In the genomic region with DNA sequence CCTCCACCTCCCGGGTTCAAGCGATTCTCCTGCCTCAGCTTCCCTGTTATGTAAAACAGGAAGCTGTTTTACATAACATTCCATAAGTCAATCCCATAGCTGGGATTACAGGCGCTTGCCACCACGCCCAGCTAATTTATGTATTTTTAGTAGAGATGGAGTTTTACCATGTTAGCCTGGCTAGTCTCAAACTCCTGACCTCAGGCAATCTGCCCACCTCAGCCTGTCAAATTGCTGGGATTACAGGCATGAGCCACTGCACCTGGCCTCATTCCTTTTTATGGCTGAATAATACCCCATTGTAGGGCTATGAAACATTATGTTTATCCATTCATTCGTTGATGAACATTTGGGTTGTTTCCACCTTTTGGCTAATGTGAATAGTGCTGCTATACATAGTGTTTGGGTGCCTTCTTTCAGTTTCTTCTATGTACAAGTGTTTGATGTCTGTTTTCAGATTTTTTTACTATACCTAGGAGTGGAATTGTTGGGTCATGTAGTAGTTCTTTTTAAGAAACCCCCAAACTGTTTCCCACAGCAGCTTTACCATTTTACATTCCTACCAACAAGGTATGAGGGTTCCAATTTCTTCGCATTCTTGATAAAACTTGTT, we compare ENCODE assay signal across 17 cellular contexts.
DNase-seq lines count a peak whose midpoint lies in the region; ATAC-seq and TF ChIP-seq lines count a peak whose summit lies in the region.
"Had no signal": no experiment of that assay in that cellular context is flagged by ENCODE, and none has a peak within 500 bp of the region (broad histone marks: within the 10 kb centered on the region; RNA-seq: fewer than 3 reads in every experiment).

No MANE protein-coding gene starts in this region.

- no peaks in the 10 kb centered on the region for H3K9me2 ChIP-seq in hepatocyte (replicated peaks; ENCODE audit: insufficient read depth)

- 79% methylated on average over 6 of the region's 6 CpGs for WGBS in hepatocyte (ENCODE audit: low lambda C conversion rate, missing lambda C conversion rate)
- no CpG with 5 or more reads among the region's 6 CpGs for WGBS in trophoblast cell (ENCODE audit: extremely low coverage, insufficient coverage, insufficient read length)
- 78% methylated on average over 6 of the region's 6 CpGs for WGBS in urinary bladder

- peak overlapping the region; percentile 43 for H4K91ac ChIP-seq in trophoblast cell (ENCODE audit: low read depth, low read length)

- no peak overlapping the region for H3K4ac ChIP-seq in trophoblast cell (ENCODE audit: low read depth, low read length)

- peak overlapping the region; percentile 61 for H2BK12ac ChIP-seq in trophoblast cell (ENCODE audit: low read length)

- H2BK5ac ChIP-seq in trophoblast cell (ENCODE audit: low read depth, low read length, poor library complexity) = peak overlapping the region; percentile 46

- H3K4me2 ChIP-seq in hepatocyte (no peak overlapping the region), trophoblast cell (ENCODE audit: low read length) (no peak overlapping the region)
- H3K4me2 ChIP-seq: BLaER1 had no signal

- peak overlapping the region; percentile 53 for H2BK120ac ChIP-seq in trophoblast cell (ENCODE audit: insufficient read depth, low read length, poor library complexity)

- H4K12ac ChIP-seq in trophoblast cell (ENCODE audit: low read depth, low read length) = no peak overlapping the region

- no peak overlapping the region for H3K9ac ChIP-seq in trophoblast cell (ENCODE audit: low read length)
- H3K9ac ChIP-seq: BLaER1 had no signal

- no peaks in the 10 kb centered on the region for H3K27me3 ChIP-seq in hepatocyte
- H3K27me3 ChIP-seq in trophoblast cell (ENCODE audit: insufficient read depth, low read length) = no peaks in the 10 kb centered on the region
- H3K27me3 ChIP-seq: BLaER1 had no signal

- H3K14ac ChIP-seq in trophoblast cell (ENCODE audit: low read length) = no peak overlapping the region

- H2AK5ac ChIP-seq in trophoblast cell (ENCODE audit: low read length) = no peak overlapping the region

- H3K79me1 ChIP-seq in trophoblast cell (ENCODE audit: low read length) = peaks cover 13% of the 10 kb centered on the region

- in situ Hi-C loops in GM13976 (cut with MboI; ENCODE audit: low sequenced_read_pairs, unreplicated experiment) = no loop called here

- H3K4me1 ChIP-seq in hepatocyte (ENCODE audit: insufficient read depth) (peaks cover 24% of the 10 kb centered on the region), trophoblast cell (ENCODE audit: control insufficient read depth in 1 of 2, insufficient read depth in 2 of 2, low read length in 2 of 2) (peaks cover 12 to 15% of the 10 kb centered on the region in 2 experiments), urinary bladder (ENCODE audit: insufficient read depth) (no peaks in the 10 kb centered on the region)
- H3K4me1 ChIP-seq: BLaER1 had no signal

- no peak overlapping the region for H3K18ac ChIP-seq in trophoblast cell (ENCODE audit: low read length)

- no peak for DNase-seq in hepatocyte (ENCODE audit: low spot score)
- DNase-seq in trophoblast cell = peak; percentile 62 to 74
- DNase-seq in GM13976 (ENCODE audit: low spot score) = no peak
- no peak for DNase-seq in EL
- DNase-seq: 8988T; Calu3; CD4-positive, alpha-beta memory T cell; DND-41; GOT3; H7; HFFc6 had no signal

- H3K4me3 ChIP-seq in hepatocyte (no peak overlapping the region), trophoblast cell (ENCODE audit: low read depth, low read length) (no peak overlapping the region), urinary bladder (ENCODE audit: low read depth, low read length) (no peak overlapping the region)
- H3K4me3 ChIP-seq: BLaER1 had no signal

- H2AFZ ChIP-seq in hepatocyte (no peak overlapping the region), trophoblast cell (ENCODE audit: insufficient read depth, low read length, poor library complexity) (no peak overlapping the region)

- H3K79me2 ChIP-seq in hepatocyte = no peaks in the 10 kb centered on the region
- peaks cover 2% of the 10 kb centered on the region for H3K79me2 ChIP-seq in trophoblast cell (ENCODE audit: control insufficient read depth, insufficient read depth, low read length, poor library complexity)

- H3K27ac ChIP-seq in hepatocyte = peak overlapping the region; percentile 85
- peak overlapping the region; percentile 35 for H3K27ac ChIP-seq in trophoblast cell (ENCODE audit: low read depth, low read length)
- H3K27ac ChIP-seq in urinary bladder (ENCODE audit: low read depth) = peak overlapping the region; percentile 18
- H3K27ac ChIP-seq: BLaER1 had no signal

- H3K23ac ChIP-seq in trophoblast cell (ENCODE audit: low read length) = no peak overlapping the region

- TF ChIP-seq CTCF in hepatocyte (IDR thresholded peaks at IDR 0.05; ENCODE audit: poor library complexity) (no peak), GM13976 (IDR thresholded peaks at IDR 0.05; ENCODE audit: borderline replicate concordance, control extremely low read depth, extremely low read depth, insufficient read depth, missing control alignments) (no peak)

- H4K8ac ChIP-seq in trophoblast cell (ENCODE audit: low read depth, low read length) = no peak overlapping the region

- peaks cover 9% of the 10 kb centered on the region for H3K9me3 ChIP-seq in hepatocyte (ENCODE audit: low read depth)
- H3K9me3 ChIP-seq in trophoblast cell (ENCODE audit: insufficient read depth, low read depth, low read length) = no peaks in the 10 kb centered on the region
- H3K9me3 ChIP-seq: BLaER1 had no signal

- H4K20me1 ChIP-seq in hepatocyte (ENCODE audit: insufficient read depth, poor library complexity, severe bottlenecking) = no peaks in the 10 kb centered on the region
- H4K20me1 ChIP-seq: BLaER1 had no signal

- H3K36me3 ChIP-seq in hepatocyte (replicated peaks; ENCODE audit: insufficient read depth, low read depth) (no peaks in the 10 kb centered on the region), trophoblast cell (ENCODE audit: control insufficient read depth in 1 of 2, insufficient read depth in 2 of 2, low read length in 2 of 2) (no peaks in the 10 kb centered on the region), urinary bladder (ENCODE audit: insufficient read depth) (no peaks in the 10 kb centered on the region)
- H3K36me3 ChIP-seq: BLaER1 had no signal

- ATAC-seq in GM18867 (IDR thresholded peaks at IDR 0.05; ENCODE audit: unreplicated experiment) = peak; percentile 69
- no peak for ATAC-seq in HG03139 (IDR thresholded peaks at IDR 0.05; ENCODE audit: unreplicated experiment)
- ATAC-seq in HG02763 (IDR thresholded peaks at IDR 0.05; ENCODE audit: unreplicated experiment) = no peak
- ATAC-seq: HCT116 had no signal

Comparison
In these comparisons a context has a peak if more than half of its experiments do, and no peak if none do; other contexts are left out.
1. DNase-seq: peak in trophoblast cell (2 of 2); none in hepatocyte (single experiment), GM13976 (single experiment) and EL (single experiment).
2. H3K27ac ChIP-seq: peak in every context shown above with its lines; median percentile 85 in hepatocyte; 35 in trophoblast cell; 18 in urinary bladder.